Comparison of ENCODE assay signal across 1 cellular context in genomic region chr7:32490127-32490796, GRCh38.
A peak's percentile ranks its signal among the peaks of the same experiment; 100 is the strongest.
TF ChIP-seq lines count a peak whose summit lies in the region.

TSS of gene LSM5 (minus strand) at chr7:32490380. CDS start at chr7:32490365, 15 bp downstream.

TF ChIP-seq in K562, 482 proteins besides CTCF, POLR2A, EP300 and RAD21 (continued from another document):
- TF ChIP-seq KLF13 (tag; IDR thresholded peaks at IDR 0.05; ENCODE audit: borderline replicate concordance, low read depth) = no peak
- TF ChIP-seq HSF4 (CRISPR knock-in tag; IDR thresholded peaks at IDR 0.05; ENCODE audit: borderline replicate concordance) = no peak
- TF ChIP-seq TEAD4 (IDR thresholded peaks at IDR 0.05; ENCODE audit: low read length) = peak; percentile 30; the same call in 1 of the 2 replicates
- TF ChIP-seq TEAD4 (CRISPR knock-in tag; IDR thresholded peaks at IDR 0.05; ENCODE audit: borderline replicate concordance) = no peak
- TF ChIP-seq ETV6 (IDR thresholded peaks at IDR 0.05; ENCODE audit: borderline replicate concordance in 1 of 2, low read depth in 2 of 2, low read length in 1 of 2) = peak in 1 of 2 experiments; percentile 29; a peak in 1 of 4 replicates
- TF ChIP-seq ETV6 (CRISPR knock-in tag; IDR thresholded peaks at IDR 0.05; ENCODE audit: borderline replicate concordance) = no peak
- 0 out of 2 replicates have a peak, but pooled peaks have one; percentile 2 for TF ChIP-seq IFI16 (CRISPR knock-in tag; IDR thresholded peaks at IDR 0.05)
- TF ChIP-seq KDM2B (CRISPR knock-in tag; IDR thresholded peaks at IDR 0.05) = no peak
- TF ChIP-seq HDAC8 (tag; IDR thresholded peaks at IDR 0.05) = peak; percentile 64; the same call in 1 of the 2 replicates
- TF ChIP-seq CREB3L1 (IDR thresholded peaks at IDR 0.05; ENCODE audit: borderline replicate concordance, low read depth) = peak; percentile 67
- TF ChIP-seq ESRRB (CRISPR knock-in tag; IDR thresholded peaks at IDR 0.05; ENCODE audit: borderline replicate concordance) = no peak
- TF ChIP-seq ZNF197 (CRISPR knock-in tag; IDR thresholded peaks at IDR 0.05; ENCODE audit: low read depth) = 0 out of 2 replicates have a peak, but pooled peaks have one; percentile 33
- TF ChIP-seq TOE1 (IDR thresholded peaks at IDR 0.05; ENCODE audit: borderline replicate concordance) = peak; percentile 93
- TF ChIP-seq TOE1 (CRISPR knock-in tag; IDR thresholded peaks at IDR 0.05; ENCODE audit: borderline replicate concordance, low read depth) = peak; percentile 81; the same call in 1 of the 2 replicates
- 0 out of 2 replicates have a peak, but pooled peaks have one; percentile 16 for TF ChIP-seq SMARCA4 (IDR thresholded peaks at IDR 0.05)
- peak; percentile 64 for TF ChIP-seq MYC (IDR thresholded peaks at IDR 0.05; ENCODE audit: low read depth, low read length)
- TF ChIP-seq MYC (CRISPR knock-in tag; IDR thresholded peaks at IDR 0.05; ENCODE audit: borderline replicate concordance, low read depth) = no peak
- peak; percentile 65; the same call in 1 of the 2 replicates for TF ChIP-seq ZBTB1 (CRISPR knock-in tag; IDR thresholded peaks at IDR 0.05; ENCODE audit: borderline replicate concordance, low read depth)
- TF ChIP-seq U2AF2 (optimal IDR thresholded peaks at IDR 0.05; ENCODE audit: low read depth, low read length) = no peak
- TF ChIP-seq TFE3 (CRISPR knock-in tag; IDR thresholded peaks at IDR 0.05) = no peak
- TF ChIP-seq RUNX1 (IDR thresholded peaks at IDR 0.05; ENCODE audit: low read depth) = no peak
- peak in 1 of 2 experiments; percentile 35; a peak in 1 of 4 replicates for TF ChIP-seq ARNT (IDR thresholded peaks at IDR 0.05)
- TF ChIP-seq CSDE1 (IDR thresholded peaks at IDR 0.05) = peak in 1 of 2 experiments; percentile 41; a peak in 1 of 4 replicates
- TF ChIP-seq HCFC1 (IDR thresholded peaks at IDR 0.05; ENCODE audit: low read depth, low read length) = peak; percentile 85
- no peak for TF ChIP-seq ARID3B (CRISPR knock-in tag; IDR thresholded peaks at IDR 0.05; ENCODE audit: borderline replicate concordance)
- TF ChIP-seq EGR1 (conservative IDR thresholded peaks at IDR 0.05) = no peak
- TF ChIP-seq ZBTB17 (CRISPR knock-in tag; IDR thresholded peaks at IDR 0.05) = peak; percentile 99
- TF ChIP-seq NR4A1 (CRISPR knock-in tag; IDR thresholded peaks at IDR 0.05) = peak; percentile 40; the same call in 1 of the 2 replicates
- no peak for TF ChIP-seq NR4A1 (tag; IDR thresholded peaks at IDR 0.05)
- no peak for TF ChIP-seq ID3 (CRISPR knock-in tag; IDR thresholded peaks at IDR 0.05)
- TF ChIP-seq ID3 (tag; IDR thresholded peaks at IDR 0.05) = peak; percentile 89
- TF ChIP-seq ELK3 (CRISPR knock-in tag; IDR thresholded peaks at IDR 0.05) = no peak
- no peak for TF ChIP-seq HES1 (IDR thresholded peaks at IDR 0.05; ENCODE audit: low read depth)
- TF ChIP-seq SMAD4 (CRISPR knock-in tag; conservative IDR thresholded peaks at IDR 0.05) = peak; percentile 39; the same call in 1 of the 2 replicates
- TF ChIP-seq STAT5A (IDR thresholded peaks at IDR 0.05; ENCODE audit: borderline replicate concordance, low read length) = no peak
- TF ChIP-seq HBP1 (CRISPR knock-in tag; IDR thresholded peaks at IDR 0.05) = peak; percentile 93
- TF ChIP-seq SMC3 (conservative IDR thresholded peaks at IDR 0.05; ENCODE audit: insufficient read depth, low read depth, low read length) = 0 out of 2 replicates have a peak, but pooled peaks have one; percentile 17
- no peak for TF ChIP-seq FUS (optimal IDR thresholded peaks at IDR 0.05; ENCODE audit: low read depth, low read length)
- no peak for TF ChIP-seq HNRNPH1 (optimal IDR thresholded peaks at IDR 0.05; ENCODE audit: low read depth, low read length)
- TF ChIP-seq KLF10 (CRISPR knock-in tag; IDR thresholded peaks at IDR 0.05) = no peak
- peak; percentile 62 to 75; a peak in 3 of 4 replicates for TF ChIP-seq FOXK2 (conservative IDR thresholded peaks at IDR 0.05 in 1 of 2, IDR thresholded peaks at IDR 0.05 in 1 of 2; ENCODE audit: low read depth in 2 of 2)
- TF ChIP-seq MBD2 (IDR thresholded peaks at IDR 0.05; ENCODE audit: borderline replicate concordance, low read depth) = peak; percentile 75; the same call in 1 of the 2 replicates
- TF ChIP-seq GABPB1 (CRISPR knock-in tag; IDR thresholded peaks at IDR 0.05) = peak; percentile 99
- TF ChIP-seq YY1 (IDR thresholded peaks at IDR 0.05; ENCODE audit: borderline replicate concordance in 1 of 3, control insufficient read depth in 1 of 3, extremely low read depth in 1 of 3, insufficient read depth in 3 of 3, insufficient read length in 1 of 3, insufficient replicate concordance in 2 of 3, low read depth in 1 of 3, low read length in 2 of 3) = peak; percentile 68 to 97 (median 93)
- TF ChIP-seq NFIC (IDR thresholded peaks at IDR 0.05) = peak; percentile 47
- no peak; the same call in 1 of the 2 replicates for TF ChIP-seq ZBTB2 (IDR thresholded peaks at IDR 0.05)
- TF ChIP-seq GABPB2 (CRISPR knock-in tag; conservative IDR thresholded peaks at IDR 0.05) = no peak
- no peak for TF ChIP-seq KLF16 (IDR thresholded peaks at IDR 0.05)
- TF ChIP-seq GATAD2B (IDR thresholded peaks at IDR 0.05; ENCODE audit: borderline replicate concordance) = peak; percentile 53; the same call in 1 of the 2 replicates
- peak; percentile 87 for TF ChIP-seq RBBP5 (IDR thresholded peaks at IDR 0.05; ENCODE audit: borderline replicate concordance, insufficient read depth, low read length, poor library complexity, severe bottlenecking)
TF ChIP-seq in K562: peak in this region for 197.
